13 cellular contexts compared by ENCODE assay signal in genomic region chr10:103653581-103654020, GRCh38.
DNase-seq lines count a peak whose midpoint lies in the region; ATAC-seq and TF ChIP-seq lines count a peak whose summit lies in the region.
"Had no signal": no experiment of that assay in that cellular context is flagged by ENCODE, and none has a peak within 500 bp of the region (broad histone marks: within the 10 kb centered on the region; RNA-seq: fewer than 3 reads in every experiment).

No MANE protein-coding gene starts in this region.

- H3K18ac ChIP-seq in neuronal stem cell (ENCODE audit: low read length) = peak overlapping the region; percentile 61
- H3K18ac ChIP-seq in mesendoderm (ENCODE audit: low read length) = no peak overlapping the region

- H2BK15ac ChIP-seq in neuronal stem cell (ENCODE audit: low read length) (peak overlapping the region; percentile 13), mesendoderm (replicated peaks; ENCODE audit: low read depth) (no peak overlapping the region)

- H3K4me3 ChIP-seq in neuronal stem cell (ENCODE audit: low read length in 2 of 2) = no peak overlapping the region
- no peak overlapping the region for H3K4me3 ChIP-seq in mesendoderm (ENCODE audit: low read length)
- no peak overlapping the region for H3K4me3 ChIP-seq in coronary artery
- H3K4me3 ChIP-seq: GM23338 had no signal

- H3K79me1 ChIP-seq in neuronal stem cell (ENCODE audit: low read depth, low read length) (no peaks in the 10 kb centered on the region), mesendoderm (ENCODE audit: low read length) (peaks cover 2% of the 10 kb centered on the region)

- H2BK120ac ChIP-seq in neuronal stem cell (ENCODE audit: low read depth, low read length) = no peak overlapping the region
- no peak overlapping the region for H2BK120ac ChIP-seq in mesendoderm (ENCODE audit: low read depth, low read length)

- DNase-seq in G401 (ENCODE audit: low spot score) = peak; percentile 88
- peak; percentile 22 for DNase-seq in NCI-H2107 treated with DMSO at 0.1 percent for 48 hours (lab: John Stamatoyannopoulos, UW; ENCODE audit: unreplicated experiment)
- DNase-seq in cerebellar nuclear complex (lab: John Stamatoyannopoulos, UW) = peak; percentile 51 to 70
- DNase-seq in neuronal stem cell (ENCODE audit: low spot score) = no peak
- no peak for DNase-seq in mesendoderm
- no peak for DNase-seq in amniotic stem cell (lab: John Stamatoyannopoulos, UW)
- no peak for DNase-seq in coronary artery (ENCODE audit: low spot score)
- DNase-seq: activated CD4-positive, alpha-beta T cell treated with anti-CD3 and anti-CD28 coated beads, Interleukin-2, amount 50 U/mL, for 1 hour; hypothalamus; NCI-H526 treated with DMSO at 0.1 percent for 48 hours had no signal

- H4K91ac ChIP-seq in neuronal stem cell (ENCODE audit: low read depth, low read length, poor library complexity) = peak overlapping the region; percentile 57

- no peak overlapping the region for H2AFZ ChIP-seq in neuronal stem cell (ENCODE audit: low read length)
- H2AFZ ChIP-seq: GM23338 had no signal

- no CpG with 5 or more reads among the region's 8 CpGs for WGBS in neuronal stem cell (ENCODE audit: extremely low coverage in 2 of 2, insufficient read length in 2 of 2, insufficient replicate concordance in 1 of 2), 2 donors
- WGBS in mesendoderm (ENCODE audit: extremely low coverage, insufficient coverage, low lambda C conversion rate) = no CpG with 5 or more reads among the region's 8 CpGs

- H4K5ac ChIP-seq in mesendoderm (ENCODE audit: low read length) = no peak overlapping the region

- H2BK5ac ChIP-seq in neuronal stem cell (ENCODE audit: low read length) = no peak overlapping the region
- H2BK5ac ChIP-seq in mesendoderm (ENCODE audit: low read length) = no peak overlapping the region

- in situ Hi-C loops in G401 (cut with HindIII; ENCODE audit: low sequenced_read_pairs) = no loop called here

- no peaks in the 10 kb centered on the region for H3K79me2 ChIP-seq in mesendoderm (ENCODE audit: control insufficient read depth, insufficient read depth, low read length)

- peak overlapping the region; percentile 73 for H3K14ac ChIP-seq in neuronal stem cell (ENCODE audit: low read length)

- ATAC-seq in HG03442 (IDR thresholded peaks at IDR 0.05; ENCODE audit: unreplicated experiment) = no peak
- ATAC-seq: activated naive CD4-positive, alpha-beta T cell treated with anti-CD3 and anti-CD28 coated beads, Interleukin-2, amount 50 U/mL, for 72 hours; GM23338 had no signal

- H4K8ac ChIP-seq in neuronal stem cell (ENCODE audit: low read depth, low read length) (no peak overlapping the region), mesendoderm (ENCODE audit: low read depth, low read length) (no peak overlapping the region)

- no peak overlapping the region for H3K4me2 ChIP-seq in neuronal stem cell (ENCODE audit: insufficient read depth, low read length, poor library complexity, severe bottlenecking)
- H3K4me2 ChIP-seq in mesendoderm (ENCODE audit: low read length) = no peak overlapping the region
- H3K4me2 ChIP-seq: GM23338 had no signal

- peaks cover 2 to 21% of the 10 kb centered on the region in 2 donors for H3K4me1 ChIP-seq in neuronal stem cell (ENCODE audit: control insufficient read depth in 2 of 2, insufficient read depth in 1 of 2, low read depth in 1 of 2, low read length in 2 of 2)
- no peaks in the 10 kb centered on the region for H3K4me1 ChIP-seq in mesendoderm (ENCODE audit: control insufficient read depth, low read depth, low read length)

- H3K36me3 ChIP-seq in neuronal stem cell (replicated peaks in 1 of 2; ENCODE audit: control insufficient read depth in 2 of 2, insufficient read depth in 2 of 2, low read length in 2 of 2) (peaks cover 0 to 3% of the 10 kb centered on the region in 2 donors), mesendoderm (ENCODE audit: control insufficient read depth, insufficient read depth, low read length) (no peaks in the 10 kb centered on the region)

- no peak overlapping the region for H3K56ac ChIP-seq in mesendoderm (ENCODE audit: low read length)

- no peak for TF ChIP-seq CTCF in coronary artery (IDR thresholded peaks at IDR 0.05)

- H3K27ac ChIP-seq in neuronal stem cell (replicated peaks; ENCODE audit: low read length) = no peak overlapping the region
- no peak overlapping the region for H3K27ac ChIP-seq in mesendoderm (ENCODE audit: low read depth, low read length)
- peak overlapping the region in 1 of 2 donors; percentile 76 for H3K27ac ChIP-seq in coronary artery

- H3K4ac ChIP-seq in neuronal stem cell (ENCODE audit: low read length) (no peak overlapping the region), mesendoderm (ENCODE audit: low read depth, low read length) (no peak overlapping the region)

- no peaks in the 10 kb centered on the region for H3K27me3 ChIP-seq in neuronal stem cell (ENCODE audit: control insufficient read depth in 3 of 3, insufficient read depth in 3 of 3, low read depth in 1 of 3, low read length in 3 of 3)
- no peaks in the 10 kb centered on the region for H3K27me3 ChIP-seq in mesendoderm (ENCODE audit: insufficient read depth, low read length, poor library complexity)

- H2AK5ac ChIP-seq in neuronal stem cell (ENCODE audit: low read depth, low read length) = peak overlapping the region; percentile 2
- no peak overlapping the region for H2AK5ac ChIP-seq in mesendoderm (ENCODE audit: low read length)

- H3K23ac ChIP-seq in neuronal stem cell (ENCODE audit: low read depth, low read length, poor library complexity) (peak overlapping the region; percentile 43), mesendoderm (ENCODE audit: low read length) (no peak overlapping the region)

- H3K9me3 ChIP-seq in neuronal stem cell (replicated peaks in 1 of 2; ENCODE audit: control insufficient read depth in 2 of 2, insufficient read depth in 1 of 2, low read depth in 1 of 2, low read length in 2 of 2) = peaks cover 5 to 7% of the 10 kb centered on the region in 2 donors

- H2BK12ac ChIP-seq in neuronal stem cell (ENCODE audit: low read length) = peak overlapping the region; percentile 10

- H3K9ac ChIP-seq in neuronal stem cell (ENCODE audit: low read depth, low read length, poor library complexity) (no peak overlapping the region), mesendoderm (ENCODE audit: low read length) (no peak overlapping the region)

Comparison
In these comparisons a context has a peak if more than half of its experiments do, and no peak if none do; other contexts are left out.
1. DNase-seq: peak in G401 (single experiment), NCI-H2107 treated with DMSO at 0.1 percent for 48 hours (single experiment) and cerebellar nuclear complex (2 of 2); none in neuronal stem cell (single experiment), mesendoderm (single experiment), amniotic stem cell (single experiment) and coronary artery (single experiment).